Comparison of ENCODE assay signal across 9 cellular contexts in the genomic region with DNA sequence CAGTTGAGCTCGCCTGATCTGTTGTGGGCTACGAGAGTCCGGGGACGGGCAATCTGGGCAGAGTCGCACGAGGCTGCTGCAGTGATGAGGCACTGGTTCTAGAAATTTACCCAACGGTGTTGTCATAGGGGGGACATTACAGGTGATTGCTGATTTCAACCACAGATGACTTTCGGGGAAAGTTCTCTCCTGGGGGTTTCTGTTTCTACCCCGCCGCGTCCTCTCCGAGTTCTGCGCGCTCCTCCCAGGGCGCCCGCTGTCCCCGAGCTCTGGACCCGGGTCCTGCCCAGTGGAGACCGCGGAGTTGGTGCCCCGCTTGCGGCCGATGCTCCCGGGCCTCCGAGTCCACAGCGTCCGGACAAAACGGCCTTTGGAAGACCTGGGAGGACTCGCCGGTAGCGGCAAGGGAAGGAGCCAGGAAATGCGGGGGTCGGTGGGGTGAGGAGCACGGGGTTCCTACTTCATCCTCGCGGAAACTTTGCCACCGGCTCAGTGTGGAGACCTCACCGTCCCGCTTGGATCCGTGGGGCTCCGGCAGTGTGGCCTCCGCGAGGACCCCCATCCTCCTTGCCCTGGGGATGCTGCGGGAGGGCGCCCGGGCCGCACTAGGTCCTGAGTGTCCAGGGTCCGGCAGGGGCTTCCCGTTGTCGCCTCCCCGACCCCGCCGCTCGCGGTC. TPM values are rescaled to one million over a fixed set of nuclear protein-coding genes. Genes with fewer than 3 reads are reported as not detected.
A peak's percentile ranks its signal among the peaks of the same experiment; 100 is the strongest.
DNase-seq lines count a peak whose midpoint lies in the region; ATAC-seq lines count a peak whose summit lies in the region.
"Had no signal": no experiment of that assay in that cellular context is flagged by ENCODE, and none has a peak within 500 bp of the region (broad histone marks: within the 10 kb centered on the region; RNA-seq: fewer than 3 reads in every experiment).

No MANE protein-coding gene starts in this region.

- no peak for DNase-seq in activated CD4-positive, alpha-beta T cell treated with anti-CD3 and anti-CD28 coated beads, Interleukin-2, amount 10 ng/mL, durations not matched to agents 24 days and 14 days
- no peak for DNase-seq in activated CD4-positive, alpha-beta T cell treated with anti-CD3 and anti-CD28 coated beads, Interleukin-2, amount 10 ng/mL, durations not matched to agents 7 days and 5 days
- DNase-seq in central memory CD8-positive, alpha-beta T cell (ENCODE audit: low spot score in 2 of 2): no peak
- DNase-seq in memory B cell (ENCODE audit: low spot score in 2 of 2) (no peak), SIG-M5 treated with dmso at 0.1 percent for 504 hours (lab: John Stamatoyannopoulos, UW; ENCODE audit: unreplicated experiment) (no peak), COLO829 (ENCODE audit: low spot score) (no peak)
- DNase-seq in stimulated activated naive CD8-positive, alpha-beta T cell treated with anti-CD3 and anti-CD28 coated beads, Interleukin-15, amount 100 ng/mL, for 72 hours: peak in 1 of 2 donors; percentile 23
- DNase-seq: cerebellar nuclear complex had no signal

- no peak overlapping the region for H3K27ac Mint-ChIP-seq in activated CD4-positive, alpha-beta T cell treated with anti-CD3 and anti-CD28 coated beads, Interleukin-2, amount 10 ng/mL, durations not matched to agents 24 days and 14 days
- no peak overlapping the region for H3K27ac Mint-ChIP-seq in activated CD4-positive, alpha-beta T cell treated with anti-CD3 and anti-CD28 coated beads, Interleukin-2, amount 10 ng/mL, durations not matched to agents 7 days and 5 days
- no peak overlapping the region for H3K27ac Mint-ChIP-seq in central memory CD8-positive, alpha-beta T cell (ENCODE audit: low read depth)
- H3K27ac Mint-ChIP-seq in memory B cell: peak overlapping the region; percentile 4
- peak overlapping the region in 1 of 2 donors; percentile 68 for H3K27ac Mint-ChIP-seq in stimulated activated naive CD8-positive, alpha-beta T cell treated with anti-CD3 and anti-CD28 coated beads, Interleukin-15, amount 100 ng/mL, for 72 hours

- H3K36me3 Mint-ChIP-seq in activated CD4-positive, alpha-beta T cell treated with anti-CD3 and anti-CD28 coated beads, Interleukin-2, amount 10 ng/mL, durations not matched to agents 24 days and 14 days (ENCODE audit: low read depth): no peaks in the 10 kb centered on the region
- peaks cover 4% of the 10 kb centered on the region for H3K36me3 Mint-ChIP-seq in activated CD4-positive, alpha-beta T cell treated with anti-CD3 and anti-CD28 coated beads, Interleukin-2, amount 10 ng/mL, durations not matched to agents 7 days and 5 days (ENCODE audit: low read depth)
- H3K36me3 Mint-ChIP-seq in central memory CD8-positive, alpha-beta T cell (ENCODE audit: insufficient read depth): no peaks in the 10 kb centered on the region
- no peaks in the 10 kb centered on the region for H3K36me3 Mint-ChIP-seq in memory B cell

- CTCF ChIA-PET in activated CD4-positive, alpha-beta T cell treated with anti-CD3 and anti-CD28 coated beads, Interleukin-2, amount 10 ng/mL, durations not matched to agents 7 days and 5 days (lab: Charles Lee): no interaction called here

- peaks cover 8% of the 10 kb centered on the region for H3K4me1 Mint-ChIP-seq in activated CD4-positive, alpha-beta T cell treated with anti-CD3 and anti-CD28 coated beads, Interleukin-2, amount 10 ng/mL, durations not matched to agents 24 days and 14 days
- H3K4me1 Mint-ChIP-seq in activated CD4-positive, alpha-beta T cell treated with anti-CD3 and anti-CD28 coated beads, Interleukin-2, amount 10 ng/mL, durations not matched to agents 7 days and 5 days: peaks cover 10% of the 10 kb centered on the region
- peaks cover 16% of the 10 kb centered on the region for H3K4me1 Mint-ChIP-seq in central memory CD8-positive, alpha-beta T cell
- peaks cover 7% of the 10 kb centered on the region for H3K4me1 Mint-ChIP-seq in memory B cell
- H3K4me1 Mint-ChIP-seq in stimulated activated naive CD8-positive, alpha-beta T cell treated with anti-CD3 and anti-CD28 coated beads, Interleukin-15, amount 100 ng/mL, for 72 hours: peaks cover 20% of the 10 kb centered on the region

- peaks cover 82% of the 10 kb centered on the region for H3K27me3 Mint-ChIP-seq in activated CD4-positive, alpha-beta T cell treated with anti-CD3 and anti-CD28 coated beads, Interleukin-2, amount 10 ng/mL, durations not matched to agents 24 days and 14 days
- peaks cover 86% of the 10 kb centered on the region for H3K27me3 Mint-ChIP-seq in activated CD4-positive, alpha-beta T cell treated with anti-CD3 and anti-CD28 coated beads, Interleukin-2, amount 10 ng/mL, durations not matched to agents 7 days and 5 days
- H3K27me3 Mint-ChIP-seq in central memory CD8-positive, alpha-beta T cell: peaks cover 99% of the 10 kb centered on the region
- peaks cover 38% of the 10 kb centered on the region for H3K27me3 Mint-ChIP-seq in memory B cell
- H3K27me3 Mint-ChIP-seq in stimulated activated naive CD8-positive, alpha-beta T cell treated with anti-CD3 and anti-CD28 coated beads, Interleukin-15, amount 100 ng/mL, for 72 hours: peaks cover 100% of the 10 kb centered on the region

- no peak for ATAC-seq in central memory CD8-positive, alpha-beta T cell (replicated peaks; ENCODE audit: extremely low read depth, poor library complexity, severe bottlenecking)
- ATAC-seq in memory B cell (ENCODE audit: low read depth) (peak; percentile 53), GM18873 (IDR thresholded peaks at IDR 0.05; ENCODE audit: low FRiP score, unreplicated experiment) (no peak)
- peak; percentile 83 for ATAC-seq in stimulated activated naive CD8-positive, alpha-beta T cell treated with anti-CD3 and anti-CD28 coated beads, Interleukin-15, amount 100 ng/mL, for 72 hours

- H3K9me3 Mint-ChIP-seq in activated CD4-positive, alpha-beta T cell treated with anti-CD3 and anti-CD28 coated beads, Interleukin-2, amount 10 ng/mL, durations not matched to agents 24 days and 14 days: no peaks in the 10 kb centered on the region
- H3K9me3 Mint-ChIP-seq in activated CD4-positive, alpha-beta T cell treated with anti-CD3 and anti-CD28 coated beads, Interleukin-2, amount 10 ng/mL, durations not matched to agents 7 days and 5 days: no peaks in the 10 kb centered on the region
- no peaks in the 10 kb centered on the region for H3K9me3 Mint-ChIP-seq in central memory CD8-positive, alpha-beta T cell
- H3K9me3 Mint-ChIP-seq in memory B cell: no peaks in the 10 kb centered on the region
- no peaks in the 10 kb centered on the region for H3K9me3 Mint-ChIP-seq in stimulated activated naive CD8-positive, alpha-beta T cell treated with anti-CD3 and anti-CD28 coated beads, Interleukin-15, amount 100 ng/mL, for 72 hours

- intact Hi-C loops in activated CD4-positive, alpha-beta T cell treated with anti-CD3 and anti-CD28 coated beads, Interleukin-2, amount 10 ng/mL, durations not matched to agents 24 days and 14 days (cut with micrococcal nuclease): no loop called here

- H3K4me3 Mint-ChIP-seq in activated CD4-positive, alpha-beta T cell treated with anti-CD3 and anti-CD28 coated beads, Interleukin-2, amount 10 ng/mL, durations not matched to agents 24 days and 14 days: peak overlapping the region; percentile 44
- no peak overlapping the region for H3K4me3 Mint-ChIP-seq in activated CD4-positive, alpha-beta T cell treated with anti-CD3 and anti-CD28 coated beads, Interleukin-2, amount 10 ng/mL, durations not matched to agents 7 days and 5 days
- peak overlapping the region; percentile 57 for H3K4me3 Mint-ChIP-seq in central memory CD8-positive, alpha-beta T cell
- H3K4me3 Mint-ChIP-seq in memory B cell: peak overlapping the region; percentile 76
- peak overlapping the region; percentile 56 to 66 for H3K4me3 Mint-ChIP-seq in stimulated activated naive CD8-positive, alpha-beta T cell treated with anti-CD3 and anti-CD28 coated beads, Interleukin-15, amount 100 ng/mL, for 72 hours

- POLR2A ChIA-PET in activated CD4-positive, alpha-beta T cell treated with anti-CD3 and anti-CD28 coated beads, Interleukin-2, amount 10 ng/mL, durations not matched to agents 7 days and 5 days (lab: Charles Lee): no interaction called here

RNA-seq across cellular contexts. Expression of gene RAET1L, which starts 12.3 kb away (rescaled TPM):
- not detected in 2 replicates for total RNA-seq in activated CD4-positive, alpha-beta T cell treated with anti-CD3 and anti-CD28 coated beads, Interleukin-2, amount 10 ng/mL, durations not matched to agents 24 days and 14 days
- total RNA-seq in activated CD4-positive, alpha-beta T cell treated with anti-CD3 and anti-CD28 coated beads, Interleukin-2, amount 10 ng/mL, durations not matched to agents 7 days and 5 days: not detected

RNA-seq across cellular contexts. Expression of gene ULBP3, which starts 31.3 kb away (rescaled TPM):
- 0.47 and 0.57 TPM in 2 replicates for total RNA-seq in activated CD4-positive, alpha-beta T cell treated with anti-CD3 and anti-CD28 coated beads, Interleukin-2, amount 10 ng/mL, durations not matched to agents 24 days and 14 days
- total RNA-seq in activated CD4-positive, alpha-beta T cell treated with anti-CD3 and anti-CD28 coated beads, Interleukin-2, amount 10 ng/mL, durations not matched to agents 7 days and 5 days: 1 to 10 TPM; 1.0 to 1.1 TPM

Comparison
In these comparisons a context has a peak if more than half of its experiments do, and no peak if none do; other contexts are left out.
1. ATAC-seq: peak in memory B cell (single experiment) and stimulated activated naive CD8-positive, alpha-beta T cell treated with anti-CD3 and anti-CD28 coated beads, Interleukin-15, amount 100 ng/mL, for 72 hours (single experiment); none in central memory CD8-positive, alpha-beta T cell (single experiment) and GM18873 (single experiment).